In the genomic region with DNA sequence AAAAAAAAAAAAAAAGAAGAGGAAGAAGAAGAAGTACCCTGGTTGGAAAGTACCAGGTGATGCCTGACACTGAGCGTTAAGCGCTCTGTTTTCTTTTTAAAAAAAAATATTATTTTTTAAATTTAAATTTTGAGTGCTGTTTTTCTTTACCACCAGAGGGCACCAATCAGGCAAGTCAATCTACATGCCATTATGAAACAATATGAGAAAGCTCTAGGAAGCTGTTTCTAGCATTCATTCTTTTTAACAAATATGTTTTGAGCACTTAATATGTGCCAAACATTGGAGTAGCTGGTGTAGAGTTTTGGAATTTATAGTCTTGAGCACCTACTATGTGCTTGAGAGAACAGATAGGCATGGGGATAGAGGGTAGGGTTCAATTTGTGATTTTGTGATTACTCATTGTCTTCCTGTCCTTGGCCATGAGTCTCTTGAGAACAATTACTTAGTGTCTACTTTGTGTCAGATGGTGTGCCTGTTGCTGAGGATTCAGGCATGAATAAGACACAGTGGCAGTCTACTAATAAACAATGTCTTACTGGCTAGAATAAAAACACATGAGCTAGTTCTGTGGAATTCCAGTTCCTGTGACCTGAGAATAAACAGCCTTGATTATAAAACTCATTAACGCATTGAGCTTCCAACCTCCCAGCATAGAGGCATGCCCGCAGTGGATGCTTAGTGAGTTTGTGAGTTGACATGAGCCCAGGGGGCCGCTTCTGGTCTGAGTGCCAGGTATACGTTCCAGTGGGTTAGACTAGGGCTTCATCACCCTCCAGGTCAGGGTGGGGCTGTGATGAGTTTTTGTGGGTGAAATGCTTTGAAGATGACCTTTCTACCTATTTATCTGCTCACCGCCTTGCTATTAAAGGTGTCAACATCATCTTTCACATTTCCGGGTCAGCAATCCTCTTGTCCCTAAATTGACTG, we compare ENCODE assay signal across 8 cellular contexts. TPM values are rescaled to one million over a fixed set of nuclear protein-coding genes. Genes with fewer than 3 reads are reported as not detected.
DNase-seq lines count a peak whose midpoint lies in the region; ATAC-seq and TF ChIP-seq lines count a peak whose summit lies in the region.

No MANE protein-coding gene starts in this region.

- no peaks in the 10 kb centered on the region for H3K27me3 ChIP-seq in Caco-2 (replicated peaks; ENCODE audit: control insufficient read depth, insufficient read depth, low read length)
- no peaks in the 10 kb centered on the region for H3K27me3 ChIP-seq in Peyer's patch
- H3K27me3 ChIP-seq in vagina, result no peaks in the 10 kb centered on the region

- no peak overlapping the region for H3K4me3 Mint-ChIP-seq in Caco-2 (ENCODE audit: unreplicated experiment)

- H3K4me3 ChIP-seq in Caco-2 (ENCODE audit: low read depth, low read length), result no peak overlapping the region
- no peak overlapping the region for H3K4me3 ChIP-seq in HEK293 (ENCODE audit: low read depth, low read length)
- no peak overlapping the region for H3K4me3 ChIP-seq in Peyer's patch
- H3K4me3 ChIP-seq in vagina, result no peak overlapping the region

- CTCF ChIA-PET in Caco-2 (lab: Charles Lee) (interaction anchor here (0.6 to 4.6 kb wide), 10 partner anchors 15 to 260 kb away, joined by 3 to 55 read pairs (median 4); no protein-coding TSS in a partner anchor), HEK293 (lab: Yijun Ruan, JAX) (interaction anchor here (0.5 to 3.7 kb wide), 50 partner anchors 8 to 531 kb away, joined by 3 to 27 read pairs (median 5); no protein-coding TSS in a partner anchor)

- no peak overlapping the region for H3K27ac ChIP-seq in HEK293 (ENCODE audit: extremely low read depth, low read depth, low read length)
- peak overlapping the region; percentile 34 to 100 (median 99) for H3K27ac ChIP-seq in Peyer's patch
- H3K27ac ChIP-seq in cingulate gyrus (ENCODE audit: low read depth, low read length), result peak overlapping the region; percentile 96
- peak overlapping the region; percentile 71 for H3K27ac ChIP-seq in vagina

- H3K4me1 ChIP-seq in Caco-2, result peaks cover 26% of the 10 kb centered on the region
- no peaks in the 10 kb centered on the region for H3K4me1 ChIP-seq in HEK293 (ENCODE audit: control insufficient read depth, insufficient read depth, low read length)
- peaks cover 0 to 31% (median 4%) of the 10 kb centered on the region in 4 donors for H3K4me1 ChIP-seq in Peyer's patch
- H3K4me1 ChIP-seq in vagina, result peaks cover 29% of the 10 kb centered on the region

- POLR2A ChIA-PET in Caco-2 (lab: Charles Lee), result interaction anchor here (0.6 kb wide), 1 partner anchor 10 kb away, joined by 3 read pairs; no protein-coding TSS in a partner anchor
- POLR2A ChIA-PET in HEK293 (lab: Yijun Ruan, JAX), result interaction anchor here (0.5 to 1.4 kb wide), 8 partner anchors 21 to 234 kb away, joined by 3 to 6 read pairs (median 4); a partner anchor contains a TSS

- H3K9me3 ChIP-seq in Caco-2, result no peaks in the 10 kb centered on the region
- no peaks in the 10 kb centered on the region for H3K9me3 ChIP-seq in HEK293 (ENCODE audit: control insufficient read depth, insufficient read depth, low read depth, low read length)
- no peaks in the 10 kb centered on the region for H3K9me3 ChIP-seq in Peyer's patch
- H3K9me3 ChIP-seq in vagina, result no peaks in the 10 kb centered on the region

- no peaks in the 10 kb centered on the region for H3K36me3 ChIP-seq in Caco-2 (ENCODE audit: control insufficient read depth, insufficient read depth, low read length)
- no peaks in the 10 kb centered on the region for H3K36me3 ChIP-seq in HEK293 (ENCODE audit: control insufficient read depth in 2 of 2, insufficient read depth in 1 of 2, low read length in 2 of 2)
- H3K36me3 ChIP-seq in Peyer's patch, result no peaks in the 10 kb centered on the region
- H3K36me3 ChIP-seq in vagina, result no peaks in the 10 kb centered on the region

- ATAC-seq in GM21825 (IDR thresholded peaks at IDR 0.05; ENCODE audit: unreplicated experiment), result no peak

- TF ChIP-seq CTCF in Caco-2 (IDR thresholded peaks at IDR 0.05; ENCODE audit: insufficient read depth in 1 of 2, low read depth in 1 of 2, low read length in 1 of 2, severe bottlenecking in 1 of 2, unreplicated experiment in 1 of 2) (peak; percentile 59 to 61), HEK293 (tag by site-specific recombination; IDR thresholded peaks at IDR 0.05) (no peak), Peyer's patch (IDR thresholded peaks at IDR 0.05) (peak; percentile 65 to 79 (median 70)), vagina (IDR thresholded peaks at IDR 0.05) (peak; percentile 41 to 76 (median 66))

- no peaks in the 10 kb centered on the region for H3K27me3 Mint-ChIP-seq in Caco-2 (ENCODE audit: insufficient read depth, unreplicated experiment)

- peaks cover 12% of the 10 kb centered on the region for H3K4me1 Mint-ChIP-seq in Caco-2 (ENCODE audit: low read depth, unreplicated experiment)

- peaks cover 7% of the 10 kb centered on the region for H3K36me3 Mint-ChIP-seq in Caco-2 (ENCODE audit: insufficient read depth, unreplicated experiment)

- TF ChIP-seq POLR2A in Peyer's patch (IDR thresholded peaks at IDR 0.05) (no peak), vagina (IDR thresholded peaks at IDR 0.05) (no peak)

- DNase-seq in Caco-2, result peak in 1 of 2 experiments; percentile 22
- DNase-seq in Peyer's patch, result peak in 2 of 3 donors; percentile 61 to 65
- DNase-seq in mesenteric fat pad (ENCODE audit: low spot score), result peak; percentile 60
- peak in 1 of 2 donors; percentile 64 for DNase-seq in vagina (ENCODE audit: extremely low spot score in 2 of 2)
- no peak for DNase-seq in 8988T

- no peaks in the 10 kb centered on the region for H3K9me3 Mint-ChIP-seq in Caco-2 (ENCODE audit: unreplicated experiment)

- intact Hi-C loops in Caco-2 (cut with micrococcal nuclease; ENCODE audit: unreplicated experiment), result loop anchor here (1.0 to 10.0 kb wide), 2 partner anchors 38 to 111 kb away; no protein-coding TSS in a partner anchor
- intact Hi-C loops in vagina (cut with DNase I), result no loop called here

- H3K27ac Mint-ChIP-seq in Caco-2 (ENCODE audit: unreplicated experiment), result no peak overlapping the region

- no TSS peak for BruUV-seq in Caco-2 (replicated peaks; lab: Mats Ljungman, UMichigan)

TF ChIP-seq in HEK293, 187 proteins besides CTCF, POLR2A, EP300 and RAD21:
- TF ChIP-seq ZNF544 (tag by site-specific recombination; IDR thresholded peaks at IDR 0.05) (no peak), ZNF335 (tag by site-specific recombination; conservative IDR thresholded peaks at IDR 0.05) (peak; percentile 41; the same call in 1 of the 2 replicates), ZNF23 (tag by site-specific recombination; IDR thresholded peaks at IDR 0.05; ENCODE audit: borderline replicate concordance) (no peak), SCRT2 (tag by site-specific recombination; IDR thresholded peaks at IDR 0.05) (peak; percentile 42; the same call in 1 of the 2 replicates), ZNF366 (tag by site-specific recombination; conservative IDR thresholded peaks at IDR 0.05) (no peak), ZNF654 (tag by site-specific recombination; IDR thresholded peaks at IDR 0.05; ENCODE audit: low read depth) (peak; percentile 21), ZNF561 (tag by site-specific recombination; IDR thresholded peaks at IDR 0.05; ENCODE audit: borderline replicate concordance) (no peak), MZF1 (tag by site-specific recombination; IDR thresholded peaks at IDR 0.05; ENCODE audit: borderline replicate concordance) (no peak)
- TF ChIP-seq, protein P1, sequence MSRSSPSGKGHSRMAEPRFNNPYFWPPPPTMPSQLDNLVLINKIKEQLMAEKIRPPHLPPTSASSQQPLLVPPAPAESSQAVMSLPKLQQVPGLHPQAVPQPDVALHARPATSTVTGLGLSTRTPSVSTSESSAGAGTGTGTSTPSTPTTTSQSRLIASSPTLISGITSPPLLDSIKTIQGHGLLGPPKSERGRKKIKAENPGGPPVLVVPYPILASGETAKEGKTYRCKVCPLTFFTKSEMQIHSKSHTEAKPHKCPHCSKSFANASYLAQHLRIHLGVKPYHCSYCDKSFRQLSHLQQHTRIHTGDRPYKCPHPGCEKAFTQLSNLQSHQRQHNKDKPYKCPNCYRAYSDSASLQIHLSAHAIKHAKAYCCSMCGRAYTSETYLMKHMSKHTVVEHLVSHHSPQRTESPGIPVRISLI (tag by site-specific recombination; IDR thresholded peaks at IDR 0.05), result 0 out of 2 replicates have a peak, but pooled peaks have one; percentile 67
- TF ChIP-seq, protein P2, sequence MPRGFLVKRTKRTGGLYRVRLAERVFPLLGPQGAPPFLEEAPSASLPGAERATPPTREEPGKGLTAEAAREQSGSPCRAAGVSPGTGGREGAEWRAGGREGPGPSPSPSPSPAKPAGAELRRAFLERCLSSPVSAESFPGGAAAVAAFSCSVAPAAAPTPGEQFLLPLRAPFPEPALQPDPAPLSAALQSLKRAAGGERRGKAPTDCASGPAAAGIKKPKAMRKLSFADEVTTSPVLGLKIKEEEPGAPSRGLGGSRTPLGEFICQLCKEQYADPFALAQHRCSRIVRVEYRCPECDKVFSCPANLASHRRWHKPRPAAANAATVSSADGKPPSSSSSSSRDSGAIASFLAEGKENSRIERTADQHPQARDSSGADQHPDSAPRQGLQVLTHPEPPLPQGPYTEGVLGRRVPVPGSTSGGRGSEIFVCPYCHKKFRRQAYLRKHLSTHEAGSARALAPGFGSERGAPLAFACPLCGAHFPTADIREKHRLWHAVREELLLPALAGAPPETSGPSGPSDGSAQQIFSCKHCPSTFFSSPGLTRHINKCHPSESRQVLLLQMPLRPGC (tag by site-specific recombination; IDR thresholded peaks at IDR 0.05), result no peak

RNA-seq across cellular contexts. Expression of a gene that starts 3.0 kb away (rescaled TPM):
- total RNA-seq in Caco-2 (2022) (48.1 and 52.3 TPM in 2 replicates), Peyer's patch (10 to 100 TPM; 29.7 to 39.9 (median 34.8) TPM), mesenteric fat pad (43.6 TPM), vagina (20.4 TPM)

RNA-seq across cellular contexts. Expression of a gene that starts 18.6 kb away (rescaled TPM):
- 33.8 and 36.8 TPM in 2 replicates for total RNA-seq in Caco-2 (2022)
- 100 to 1,000 TPM in 3 of 4 donors, 10 to 100 TPM in 1; 20.6 to 281 (median 209) TPM for total RNA-seq in Peyer's patch
- not detected for total RNA-seq in mesenteric fat pad
- total RNA-seq in vagina, result 7.6 TPM
